8 cellular contexts compared by ENCODE assay signal in the genomic region with DNA sequence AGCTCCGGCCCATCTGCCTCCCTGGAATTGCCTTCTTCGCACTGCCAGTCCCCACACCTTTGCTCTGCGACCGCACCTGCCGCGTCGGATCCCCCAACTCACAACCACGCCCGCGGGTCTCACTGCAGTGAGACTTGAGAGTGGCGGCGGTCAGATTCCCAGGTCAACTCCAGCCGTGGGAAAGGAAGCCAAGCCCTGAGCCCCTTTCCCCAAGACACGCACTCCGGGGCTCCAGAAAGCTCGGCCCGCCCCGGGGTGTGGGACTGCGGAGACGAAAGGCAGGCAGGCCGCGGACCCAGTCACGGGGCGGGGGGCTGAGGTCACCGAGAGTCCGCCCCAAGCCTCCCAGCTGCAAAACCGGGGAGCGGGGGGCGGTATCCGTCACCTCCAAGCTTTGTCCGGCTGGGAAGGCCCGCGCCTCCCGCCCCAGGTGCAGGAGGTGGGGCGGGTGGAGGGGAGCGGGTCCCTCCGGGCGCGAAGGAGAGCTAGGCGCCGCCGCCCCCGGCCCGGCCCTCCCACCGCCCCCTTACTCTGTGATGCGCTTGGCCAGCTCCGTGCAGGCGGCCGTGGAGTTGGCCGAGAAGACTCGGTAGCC. TPM values are rescaled to one million over a fixed set of nuclear protein-coding genes. Genes with fewer than 3 reads are reported as not detected.
DNase-seq lines count a peak whose midpoint lies in the region; FAIRE-seq and TF ChIP-seq lines count a peak whose summit lies in the region.

No MANE protein-coding gene starts in this region.

- TF ChIP-seq CTCF in HEK293 (tag by site-specific recombination; IDR thresholded peaks at IDR 0.05) (no peak), brain microvascular endothelial cell (IDR thresholded peaks at IDR 0.05; ENCODE audit: low read depth, low read length, missing control alignments) (no peak), kidney epithelial cell (IDR thresholded peaks at IDR 0.05; ENCODE audit: insufficient read depth, low read length, poor library complexity, severe bottlenecking) (no peak)

- H3K27me3 ChIP-seq in NT2/D1 (ENCODE audit: insufficient read depth, insufficient read length) (peaks cover 5% of the 10 kb centered on the region), brain microvascular endothelial cell (replicated peaks) (no peaks in the 10 kb centered on the region), kidney epithelial cell (ENCODE audit: control insufficient read depth, insufficient read depth, low read length) (no peaks in the 10 kb centered on the region)

- no peaks in the 10 kb centered on the region for H3K9me3 ChIP-seq in HEK293 (ENCODE audit: control insufficient read depth, insufficient read depth, low read depth, low read length)
- H3K9me3 ChIP-seq in NT2/D1 (ENCODE audit: insufficient read depth, low read length) = no peaks in the 10 kb centered on the region

- peak overlapping the region; percentile 90 for H3K4me3 ChIP-seq in HEK293 (ENCODE audit: low read depth, low read length)
- peak overlapping the region; percentile 87 for H3K4me3 ChIP-seq in NT2/D1 (ENCODE audit: insufficient read length, low read depth)
- H3K4me3 ChIP-seq in brain microvascular endothelial cell (ENCODE audit: low read depth, low read length) = peak overlapping the region; percentile 86
- peak overlapping the region; percentile 76 for H3K4me3 ChIP-seq in kidney epithelial cell (ENCODE audit: low read depth, low read length)

- H3K36me3 ChIP-seq in HEK293 (ENCODE audit: control insufficient read depth in 2 of 2, insufficient read depth in 1 of 2, low read length in 2 of 2) = peaks cover 7 to 15% of the 10 kb centered on the region in 2 experiments; a peak in 2 of 3 replicates
- peaks cover under 1% of the 10 kb centered on the region for H3K36me3 ChIP-seq in NT2/D1 (ENCODE audit: insufficient read depth, insufficient read length, low read length)
- H3K36me3 ChIP-seq in brain microvascular endothelial cell (replicated peaks) = no peaks in the 10 kb centered on the region
- no peaks in the 10 kb centered on the region for H3K36me3 ChIP-seq in kidney epithelial cell (ENCODE audit: control insufficient read depth, insufficient read depth, low read length)

- no peak for FAIRE-seq in RCC 7860 (lab: Jason Lieb, UNC)

- CTCF ChIA-PET in HEK293 (lab: Yijun Ruan, JAX) = interaction anchor here (0.6 to 3.5 kb wide), 12 partner anchors 9 to 754 kb away, joined by 3 to 38 read pairs (median 4); a partner anchor contains a TSS

- POLR2A ChIA-PET in HEK293 (lab: Yijun Ruan, JAX) = interaction anchor here (0.5 to 2.9 kb wide), 33 partner anchors 8 to 498 kb away, joined by 3 to 51 read pairs (median 4); a partner anchor contains a TSS

- H3K27ac ChIP-seq in HEK293 (ENCODE audit: extremely low read depth, low read depth, low read length) (peak overlapping the region; percentile 96), brain microvascular endothelial cell (peak overlapping the region; percentile 97)

- peak; percentile 41 for DNase-seq in NCI-H146 (lab: John Stamatoyannopoulos, UW)
- DNase-seq in NCI-H146 treated with DMSO at 0.1 percent for 48 hours (lab: John Stamatoyannopoulos, UW; ENCODE audit: unreplicated experiment) = no peak
- DNase-seq in NT2/D1 (ENCODE audit: low read depth, low spot score) = no peak
- no peak for DNase-seq in brain microvascular endothelial cell
- no peak for DNase-seq in kidney epithelial cell (ENCODE audit: low read depth)
- peak; percentile 44 for DNase-seq in stimulated activated CD8-positive, alpha-beta memory T cell treated with anti-CD3 and anti-CD28 coated beads, Interleukin-4, amount 100 ng/mL, for 48 hours
- DNase-seq in RCC 7860 (ENCODE audit: low spot score) = no peak

- H3K9ac ChIP-seq in NT2/D1 (ENCODE audit: insufficient read length, low read depth) = peak overlapping the region; percentile 97

- in situ Hi-C loops in brain microvascular endothelial cell (cut with HindIII; ENCODE audit: low pct_ligation_motif_present, low sequenced_read_pairs) = no loop called here

- H3K4me1 ChIP-seq in HEK293 (ENCODE audit: control insufficient read depth, insufficient read depth, low read length) = peaks cover 12% of the 10 kb centered on the region; the same call in 1 of the 2 replicates
- no peaks in the 10 kb centered on the region for H3K4me1 ChIP-seq in NT2/D1 (ENCODE audit: insufficient read depth, insufficient read length)

TF ChIP-seq in HEK293, 187 proteins besides CTCF, POLR2A, EP300 and RAD21 (continues in another document):
- TF ChIP-seq, protein P1, sequence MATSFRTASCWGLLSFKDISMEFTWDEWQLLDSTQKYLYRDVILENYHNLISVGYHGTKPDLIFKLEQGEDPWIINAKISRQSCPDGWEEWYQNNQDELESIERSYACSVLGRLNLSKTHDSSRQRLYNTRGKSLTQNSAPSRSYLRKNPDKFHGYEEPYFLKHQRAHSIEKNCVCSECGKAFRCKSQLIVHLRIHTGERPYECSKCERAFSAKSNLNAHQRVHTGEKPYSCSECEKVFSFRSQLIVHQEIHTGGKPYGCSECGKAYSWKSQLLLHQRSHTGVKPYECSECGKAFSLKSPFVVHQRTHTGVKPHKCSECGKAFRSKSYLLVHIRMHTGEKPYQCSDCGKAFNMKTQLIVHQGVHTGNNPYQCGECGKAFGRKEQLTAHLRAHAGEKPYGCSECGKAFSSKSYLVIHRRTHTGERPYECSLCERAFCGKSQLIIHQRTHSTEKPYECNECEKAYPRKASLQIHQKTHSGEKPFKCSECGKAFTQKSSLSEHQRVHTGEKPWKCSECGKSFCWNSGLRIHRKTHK (tag by site-specific recombination; IDR thresholded peaks at IDR 0.05) = no peak
- TF ChIP-seq KLF1 (tag by site-specific recombination; IDR thresholded peaks at IDR 0.05) (peak; percentile 18), SP3 (tag by site-specific recombination; IDR thresholded peaks at IDR 0.05) (peak; percentile 1), EGR2 (tag by site-specific recombination; IDR thresholded peaks at IDR 0.05; ENCODE audit: low read depth) (0 out of 2 replicates have a peak, but pooled peaks have one; percentile 6)
- TF ChIP-seq, protein P2, sequence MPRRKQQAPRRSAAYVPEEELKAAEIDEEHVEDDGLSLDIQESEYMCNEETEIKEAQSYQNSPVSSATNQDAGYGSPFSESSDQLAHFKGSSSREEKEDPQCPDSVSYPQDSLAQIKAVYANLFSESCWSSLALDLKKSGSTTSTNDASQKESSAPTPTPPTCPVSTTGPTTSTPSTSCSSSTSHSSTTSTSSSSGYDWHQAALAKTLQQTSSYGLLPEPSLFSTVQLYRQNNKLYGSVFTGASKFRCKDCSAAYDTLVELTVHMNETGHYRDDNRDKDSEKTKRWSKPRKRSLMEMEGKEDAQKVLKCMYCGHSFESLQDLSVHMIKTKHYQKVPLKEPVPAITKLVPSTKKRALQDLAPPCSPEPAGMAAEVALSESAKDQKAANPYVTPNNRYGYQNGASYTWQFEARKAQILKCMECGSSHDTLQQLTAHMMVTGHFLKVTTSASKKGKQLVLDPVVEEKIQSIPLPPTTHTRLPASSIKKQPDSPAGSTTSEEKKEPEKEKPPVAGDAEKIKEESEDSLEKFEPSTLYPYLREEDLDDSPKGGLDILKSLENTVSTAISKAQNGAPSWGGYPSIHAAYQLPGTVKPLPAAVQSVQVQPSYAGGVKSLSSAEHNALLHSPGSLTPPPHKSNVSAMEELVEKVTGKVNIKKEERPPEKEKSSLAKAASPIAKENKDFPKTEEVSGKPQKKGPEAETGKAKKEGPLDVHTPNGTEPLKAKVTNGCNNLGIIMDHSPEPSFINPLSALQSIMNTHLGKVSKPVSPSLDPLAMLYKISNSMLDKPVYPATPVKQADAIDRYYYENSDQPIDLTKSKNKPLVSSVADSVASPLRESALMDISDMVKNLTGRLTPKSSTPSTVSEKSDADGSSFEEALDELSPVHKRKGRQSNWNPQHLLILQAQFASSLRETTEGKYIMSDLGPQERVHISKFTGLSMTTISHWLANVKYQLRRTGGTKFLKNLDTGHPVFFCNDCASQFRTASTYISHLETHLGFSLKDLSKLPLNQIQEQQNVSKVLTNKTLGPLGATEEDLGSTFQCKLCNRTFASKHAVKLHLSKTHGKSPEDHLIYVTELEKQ (tag by site-specific recombination; IDR thresholded peaks at IDR 0.05; ENCODE audit: borderline replicate concordance) = no peak
- TF ChIP-seq, protein P3, sequence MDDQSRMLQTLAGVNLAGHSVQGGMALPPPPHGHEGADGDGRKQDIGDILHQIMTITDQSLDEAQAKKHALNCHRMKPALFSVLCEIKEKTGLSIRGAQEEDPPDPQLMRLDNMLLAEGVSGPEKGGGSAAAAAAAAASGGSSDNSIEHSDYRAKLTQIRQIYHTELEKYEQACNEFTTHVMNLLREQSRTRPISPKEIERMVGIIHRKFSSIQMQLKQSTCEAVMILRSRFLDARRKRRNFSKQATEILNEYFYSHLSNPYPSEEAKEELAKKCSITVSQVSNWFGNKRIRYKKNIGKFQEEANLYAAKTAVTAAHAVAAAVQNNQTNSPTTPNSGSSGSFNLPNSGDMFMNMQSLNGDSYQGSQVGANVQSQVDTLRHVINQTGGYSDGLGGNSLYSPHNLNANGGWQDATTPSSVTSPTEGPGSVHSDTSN (CRISPR knock-in tag; IDR thresholded peaks at IDR 0.05) = 0 out of 2 replicates have a peak, but pooled peaks have one; percentile 24
- TF ChIP-seq, protein P4, sequence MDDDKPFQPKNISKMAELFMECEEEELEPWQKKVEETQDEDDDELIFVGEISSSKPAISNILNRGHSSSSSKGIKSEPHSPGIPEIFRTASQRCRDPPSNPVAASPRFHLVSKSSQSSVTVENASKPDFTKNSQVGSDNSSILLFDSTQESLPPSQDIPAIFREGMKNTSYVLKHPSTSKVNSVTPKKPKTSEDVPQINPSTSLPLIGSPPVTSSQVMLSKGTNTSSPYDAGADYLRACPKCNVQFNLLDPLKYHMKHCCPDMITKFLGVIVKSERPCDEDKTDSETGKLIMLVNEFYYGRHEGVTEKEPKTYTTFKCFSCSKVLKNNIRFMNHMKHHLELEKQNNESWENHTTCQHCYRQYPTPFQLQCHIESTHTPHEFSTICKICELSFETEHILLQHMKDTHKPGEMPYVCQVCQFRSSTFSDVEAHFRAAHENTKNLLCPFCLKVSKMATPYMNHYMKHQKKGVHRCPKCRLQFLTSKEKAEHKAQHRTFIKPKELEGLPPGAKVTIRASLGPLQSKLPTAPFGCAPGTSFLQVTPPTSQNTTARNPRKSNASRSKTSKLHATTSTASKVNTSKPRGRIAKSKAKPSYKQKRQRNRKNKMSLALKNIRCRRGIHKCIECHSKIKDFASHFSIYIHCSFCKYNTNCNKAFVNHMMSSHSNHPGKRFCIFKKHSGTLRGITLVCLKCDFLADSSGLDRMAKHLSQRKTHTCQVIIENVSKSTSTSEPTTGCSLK (tag by site-specific recombination; IDR thresholded peaks at IDR 0.05) = no peak

RNA-seq across cellular contexts. Expression of a gene that starts 0.6 kb away (rescaled TPM):
- total RNA-seq in kidney epithelial cell = 50.7 and 52.4 TPM in 2 replicates

RNA-seq across cellular contexts. Expression of a gene that starts 31.3 kb away (rescaled TPM):
- 159 and 165 TPM in 2 replicates for total RNA-seq in kidney epithelial cell

RNA-seq across cellular contexts. Expression of a gene that starts 45.0 kb away (rescaled TPM):
- total RNA-seq in kidney epithelial cell = 3.3 and 6.0 TPM in 2 replicates

Comparison
In these comparisons a context has a peak if more than half of its experiments do, and no peak if none do; other contexts are left out.
1. DNase-seq: peak in NCI-H146 (single experiment) and stimulated activated CD8-positive, alpha-beta memory T cell treated with anti-CD3 and anti-CD28 coated beads, Interleukin-4, amount 100 ng/mL, for 48 hours (single experiment); none in NCI-H146 treated with DMSO at 0.1 percent for 48 hours (single experiment), NT2/D1 (single experiment), brain microvascular endothelial cell (single experiment), kidney epithelial cell (single experiment) and RCC 7860 (single experiment).
2. Peak in every context shown above with its lines, with median percentiles within 50 percentile points of each other: H3K4me3 ChIP-seq.